In genomic region chr16:87982491-87983415, GRCh38 we compare ENCODE assay signal across 1 cellular context.
TF ChIP-seq lines count a peak whose summit lies in the region.

No MANE protein-coding gene starts in this region.

TF ChIP-seq in WTC11, 78 proteins besides CTCF, POLR2A, EP300 and RAD21 (continued from another document):
- TF ChIP-seq STAT6 (CRISPR knock-in tag; conservative IDR thresholded peaks at IDR 0.05; ENCODE audit: low read depth) (no peak), GABPB1 (CRISPR knock-in tag; IDR thresholded peaks at IDR 0.05) (no peak), ZNF416 (CRISPR knock-in tag; IDR thresholded peaks at IDR 0.05) (no peak), E2F5 (CRISPR knock-in tag; IDR thresholded peaks at IDR 0.05) (no peak), RELA (CRISPR knock-in tag; IDR thresholded peaks at IDR 0.05; ENCODE audit: borderline replicate concordance) (no peak), ZNF532 (CRISPR knock-in tag; IDR thresholded peaks at IDR 0.05; ENCODE audit: borderline replicate concordance) (no peak), NR1H2 (CRISPR knock-in tag; IDR thresholded peaks at IDR 0.05) (no peak), ZNF425 (CRISPR knock-in tag; conservative IDR thresholded peaks at IDR 0.05) (no peak), ELF4 (CRISPR knock-in tag; IDR thresholded peaks at IDR 0.05; ENCODE audit: low read depth) (no peak), MXD4 (CRISPR knock-in tag; IDR thresholded peaks at IDR 0.05; ENCODE audit: borderline replicate concordance) (no peak)
